Comparison of ENCODE assay signal across 12 cellular contexts in the genomic region with DNA sequence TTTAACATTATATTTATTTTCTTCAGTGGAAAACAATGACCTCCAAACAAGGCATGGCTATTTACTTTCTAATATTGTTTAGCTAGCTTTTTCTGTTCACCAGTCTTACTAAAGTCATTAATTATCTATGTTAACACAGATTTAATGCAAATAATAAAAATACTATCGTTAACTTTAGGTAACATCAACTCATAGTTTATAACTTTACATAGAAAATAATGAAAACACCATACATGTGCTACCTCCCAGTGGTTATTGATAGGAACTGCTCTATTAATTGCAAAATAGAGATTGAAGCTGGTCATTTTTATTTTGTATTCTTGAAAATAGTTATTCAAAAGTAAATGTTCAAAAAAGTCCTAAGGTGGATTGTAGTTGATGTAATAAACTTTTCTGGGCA.
DNase-seq lines count a peak whose midpoint lies in the region; ATAC-seq and TF ChIP-seq lines count a peak whose summit lies in the region.
"Had no signal": no experiment of that assay in that cellular context is flagged by ENCODE, and none has a peak within 500 bp of the region (broad histone marks: within the 10 kb centered on the region; RNA-seq: fewer than 3 reads in every experiment).

No MANE protein-coding gene starts in this region.

- H3K4me1 Mint-ChIP-seq in nephron, result no peaks in the 10 kb centered on the region

- H3K27me3 ChIP-seq in HCT116 (ENCODE audit: insufficient read depth, low read length), result no peaks in the 10 kb centered on the region
- no peaks in the 10 kb centered on the region for H3K27me3 ChIP-seq in lower lobe of right lung (ENCODE audit: low read depth)
- H3K27me3 ChIP-seq: SJSA1 had no signal

- no peaks in the 10 kb centered on the region for H3K9me2 ChIP-seq in HCT116 (ENCODE audit: insufficient read depth)

- TF ChIP-seq CTCF in HCT116 (IDR thresholded peaks at IDR 0.05 in 2 of 3, conservative IDR thresholded peaks at IDR 0.05 in 1 of 3; ENCODE audit: borderline replicate concordance in 1 of 3, insufficient read depth in 1 of 3, low read depth in 2 of 3, low read length in 2 of 3), result peak; percentile 38 to 74 (median 49); a peak in 5 of 6 replicates
- peak; percentile 83 for TF ChIP-seq CTCF in RWPE1 (conservative IDR thresholded peaks at IDR 0.05; ENCODE audit: low read depth)
- peak in 2 of 3 experiments; percentile 43 to 51 for TF ChIP-seq CTCF in nephron (IDR thresholded peaks at IDR 0.05; ENCODE audit: unreplicated experiment in 3 of 3)
- no peak for TF ChIP-seq CTCF in lower lobe of right lung (IDR thresholded peaks at IDR 0.05)

- no peak overlapping the region for H3K4me3 Mint-ChIP-seq in nephron

- no peak overlapping the region for H3K9ac ChIP-seq in HCT116 (ENCODE audit: low read length)

- H3K9me3 Mint-ChIP-seq in nephron, result no peaks in the 10 kb centered on the region

- ATAC-seq in HCT116 (no peak), GM18909 (IDR thresholded peaks at IDR 0.05; ENCODE audit: poor library complexity, unreplicated experiment) (no peak), lower lobe of right lung (no peak)

- H3K36me3 ChIP-seq in HCT116 (ENCODE audit: control insufficient read depth in 1 of 2, insufficient read depth in 2 of 2, low read length in 2 of 2), result no peaks in the 10 kb centered on the region
- H3K36me3 ChIP-seq in lower lobe of right lung, result no peaks in the 10 kb centered on the region
- H3K36me3 ChIP-seq: SJSA1 had no signal

- peak; percentile 64 for TF ChIP-seq RAD21 in HCT116 (IDR thresholded peaks at IDR 0.05; ENCODE audit: low read depth)

- TF ChIP-seq POLR2A in HCT116 (IDR thresholded peaks at IDR 0.05; ENCODE audit: borderline replicate concordance, extremely low read depth, insufficient read depth, insufficient read length), result no peak

- CTCF ChIA-PET in HCT116 (lab: Charles Lee) (interaction anchor here (0.6 to 1.2 kb wide), 7 partner anchors 737 to 915 kb away, joined by 3 to 11 read pairs (median 4); no protein-coding TSS in a partner anchor), RWPE1 (lab: Yijun Ruan, JAX) (interaction anchor here (0.5 to 0.7 kb wide), 2 partner anchors 334 to 737 kb away, joined by 4 to 8 read pairs; no protein-coding TSS in a partner anchor)

- no TSS peak for BruUV-seq in HCT116 (replicated peaks; lab: Mats Ljungman, UMichigan)

- H2AFZ ChIP-seq in HCT116 (ENCODE audit: low read depth, low read length, poor library complexity, severe bottlenecking), result peak overlapping the region; percentile 83

- no peaks in the 10 kb centered on the region for H3K27me3 Mint-ChIP-seq in nephron (ENCODE audit: low read depth)

- POLR2A ChIA-PET in HCT116 (lab: Charles Lee), result no interaction called here
- POLR2A ChIA-PET in RWPE1 (lab: Yijun Ruan, JAX; ENCODE audit: low non-redundant PET), result no interaction called here

- no peaks in the 10 kb centered on the region for H3K79me2 ChIP-seq in HCT116 (ENCODE audit: insufficient read depth, low read length)

- H4K20me1 ChIP-seq in HCT116 (ENCODE audit: insufficient read depth), result no peaks in the 10 kb centered on the region

- H3K27ac Mint-ChIP-seq in nephron, result no peak overlapping the region

- H3K4me3 ChIP-seq in HCT116 (replicated peaks in 1 of 2; ENCODE audit: low read depth in 1 of 2, low read length in 2 of 2), result no peak overlapping the region
- no peak overlapping the region for H3K4me3 ChIP-seq in lower lobe of right lung
- H3K4me3 ChIP-seq: SJSA1 had no signal

- no peak overlapping the region for H3K4me2 ChIP-seq in HCT116 (ENCODE audit: low read length)

- H3K36me3 Mint-ChIP-seq in nephron (ENCODE audit: low read depth), result no peaks in the 10 kb centered on the region

- DNase-seq in NCI-H1105 treated with DMSO at 0.1 percent for 48 hours (lab: John Stamatoyannopoulos, UW) (peak; percentile 25), NCI-H1105 (lab: John Stamatoyannopoulos, UW) (no peak), HCT116 (ENCODE audit: low read depth, low spot score) (no peak), RWPE1 (ENCODE audit: low spot score) (peak; percentile 21), lower lobe of right lung (no peak), NCI-H2227 treated with DMSO at 0.1 percent for 48 hours (lab: John Stamatoyannopoulos, UW) (no peak)
- DNase-seq: activated CD4-positive, alpha-beta T cell treated with anti-CD3 and anti-CD28 coated beads for 48 hours; activated naive CD4-positive, alpha-beta T cell treated with anti-CD3 and anti-CD28 coated beads, Interleukin-2, amount 50 U/mL, for 16 hours; NCI-H146 had no signal

- no peak overlapping the region for H3K27ac ChIP-seq in HCT116 (ENCODE audit: low read depth, low read length)
- no peak overlapping the region for H3K27ac ChIP-seq in RWPE1
- no peak overlapping the region for H3K27ac ChIP-seq in lower lobe of right lung
- H3K27ac ChIP-seq: SJSA1 had no signal

- H3K4me1 ChIP-seq in HCT116 (ENCODE audit: control insufficient read depth in 1 of 2, insufficient read depth in 2 of 2, low read length in 2 of 2), result no peaks in the 10 kb centered on the region
- H3K4me1 ChIP-seq in lower lobe of right lung, result no peaks in the 10 kb centered on the region
- H3K4me1 ChIP-seq: SJSA1 had no signal

- RAD21 ChIA-PET in HCT116 (lab: Charles Lee; ENCODE audit: low non-redundant PET in 1 of 2, low total read pairs in 2 of 2, uncharacterized antibody in 2 of 2, unreplicated experiment in 2 of 2), result interaction anchor here (0.6 to 0.8 kb wide), 2 partner anchors 645 to 912 kb away, joined by 3 to 4 read pairs; no protein-coding TSS in a partner anchor

- intact Hi-C loops in HCT116 (cut with micrococcal nuclease) (loop anchor here (2.0 to 5.0 kb wide), 2 partner anchors 736 to 912 kb away; no protein-coding TSS in a partner anchor), lower lobe of right lung (cut with DNase I) (no loop called here)

- H3K9me3 ChIP-seq in HCT116 (ENCODE audit: control insufficient read depth in 1 of 2, insufficient read depth in 1 of 2, low read depth in 1 of 2, low read length in 2 of 2) (no peaks in the 10 kb centered on the region), lower lobe of right lung (no peaks in the 10 kb centered on the region)

TF ChIP-seq in HCT116, 20 proteins besides CTCF, POLR2A, EP300 and RAD21 (continues in another document):
- TF ChIP-seq FOSL1 (IDR thresholded peaks at IDR 0.05; ENCODE audit: low read depth), result no peak
- TF ChIP-seq ZBTB33 (IDR thresholded peaks at IDR 0.05; ENCODE audit: extremely low read depth, insufficient replicate concordance, low read length), result no peak
- no peak for TF ChIP-seq CEBPB (IDR thresholded peaks at IDR 0.05; ENCODE audit: low read depth)
- no peak for TF ChIP-seq ATF3 (IDR thresholded peaks at IDR 0.05)
- no peak for TF ChIP-seq ELF1 (IDR thresholded peaks at IDR 0.05; ENCODE audit: borderline replicate concordance, low read depth)
- no peak for TF ChIP-seq POLR2AphosphoS5 (IDR thresholded peaks at IDR 0.05; ENCODE audit: low read depth, low read length)
- no peak for TF ChIP-seq EGR1 (IDR thresholded peaks at IDR 0.05; ENCODE audit: low read depth)
- no peak for TF ChIP-seq EZH2 (IDR thresholded peaks at IDR 0.05)
- TF ChIP-seq TCF7L2 (IDR thresholded peaks at IDR 0.05; ENCODE audit: borderline replicate concordance, extremely low read depth, insufficient read depth, insufficient read length), result no peak
- TF ChIP-seq, protein P1, sequence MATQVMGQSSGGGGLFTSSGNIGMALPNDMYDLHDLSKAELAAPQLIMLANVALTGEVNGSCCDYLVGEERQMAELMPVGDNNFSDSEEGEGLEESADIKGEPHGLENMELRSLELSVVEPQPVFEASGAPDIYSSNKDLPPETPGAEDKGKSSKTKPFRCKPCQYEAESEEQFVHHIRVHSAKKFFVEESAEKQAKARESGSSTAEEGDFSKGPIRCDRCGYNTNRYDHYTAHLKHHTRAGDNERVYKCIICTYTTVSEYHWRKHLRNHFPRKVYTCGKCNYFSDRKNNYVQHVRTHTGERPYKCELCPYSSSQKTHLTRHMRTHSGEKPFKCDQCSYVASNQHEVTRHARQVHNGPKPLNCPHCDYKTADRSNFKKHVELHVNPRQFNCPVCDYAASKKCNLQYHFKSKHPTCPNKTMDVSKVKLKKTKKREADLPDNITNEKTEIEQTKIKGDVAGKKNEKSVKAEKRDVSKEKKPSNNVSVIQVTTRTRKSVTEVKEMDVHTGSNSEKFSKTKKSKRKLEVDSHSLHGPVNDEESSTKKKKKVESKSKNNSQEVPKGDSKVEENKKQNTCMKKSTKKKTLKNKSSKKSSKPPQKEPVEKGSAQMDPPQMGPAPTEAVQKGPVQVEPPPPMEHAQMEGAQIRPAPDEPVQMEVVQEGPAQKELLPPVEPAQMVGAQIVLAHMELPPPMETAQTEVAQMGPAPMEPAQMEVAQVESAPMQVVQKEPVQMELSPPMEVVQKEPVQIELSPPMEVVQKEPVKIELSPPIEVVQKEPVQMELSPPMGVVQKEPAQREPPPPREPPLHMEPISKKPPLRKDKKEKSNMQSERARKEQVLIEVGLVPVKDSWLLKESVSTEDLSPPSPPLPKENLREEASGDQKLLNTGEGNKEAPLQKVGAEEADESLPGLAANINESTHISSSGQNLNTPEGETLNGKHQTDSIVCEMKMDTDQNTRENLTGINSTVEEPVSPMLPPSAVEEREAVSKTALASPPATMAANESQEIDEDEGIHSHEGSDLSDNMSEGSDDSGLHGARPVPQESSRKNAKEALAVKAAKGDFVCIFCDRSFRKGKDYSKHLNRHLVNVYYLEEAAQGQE (IDR thresholded peaks at IDR 0.05; ENCODE audit: low read depth), result no peak
- TF ChIP-seq SP1 (IDR thresholded peaks at IDR 0.05; ENCODE audit: low read depth), result no peak
- no peak for TF ChIP-seq YY1 (IDR thresholded peaks at IDR 0.05; ENCODE audit: extremely low read depth, insufficient replicate concordance, low read depth, low read length)
- TF ChIP-seq JUND (IDR thresholded peaks at IDR 0.05), result no peak
- TF ChIP-seq CBX3 (IDR thresholded peaks at IDR 0.05; ENCODE audit: low read depth), result no peak

Comparison
In these comparisons a context has a peak if more than half of its experiments do, and no peak if none do; other contexts are left out.
1. DNase-seq: peak in NCI-H1105 treated with DMSO at 0.1 percent for 48 hours (single experiment) and RWPE1 (single experiment); none in NCI-H1105 (single experiment), HCT116 (single experiment), lower lobe of right lung (single experiment) and NCI-H2227 treated with DMSO at 0.1 percent for 48 hours (single experiment).